17 cellular contexts compared by ENCODE assay signal in the genomic region with DNA sequence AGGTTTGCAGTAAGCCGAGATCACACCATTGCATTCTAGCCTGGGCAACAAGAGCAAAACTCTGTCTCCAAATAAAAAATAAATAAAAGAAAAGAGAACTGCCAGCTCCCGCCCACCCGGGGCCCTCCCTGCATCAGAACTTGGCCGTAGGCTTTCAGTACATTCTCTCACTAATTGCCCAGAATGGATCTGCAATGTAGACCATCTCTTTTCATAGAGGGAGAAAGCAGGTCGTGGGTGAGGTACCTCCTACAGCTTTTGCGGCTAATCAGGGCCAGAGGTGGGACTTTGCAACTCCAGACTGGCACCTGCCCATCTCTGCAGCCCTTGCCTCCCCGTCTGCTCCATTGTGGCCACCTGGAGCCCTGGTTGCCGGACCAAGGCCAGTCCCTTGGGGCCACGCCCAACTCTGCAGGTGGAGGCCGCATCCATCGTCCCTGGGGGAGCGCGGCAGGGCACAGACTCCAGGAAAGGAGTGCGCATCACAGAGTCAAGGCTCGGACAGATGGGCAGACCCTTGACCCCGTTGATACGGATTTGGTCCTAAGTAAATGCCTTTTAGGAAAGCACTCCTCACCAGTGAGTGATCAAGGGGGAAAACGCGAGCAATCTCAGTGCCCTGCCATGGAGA.
"Had no signal": no experiment of that assay in that cellular context is flagged by ENCODE, and none has a peak within 500 bp of the region (broad histone marks: within the 10 kb centered on the region; RNA-seq: fewer than 3 reads in every experiment).

No MANE protein-coding gene starts in this region.

- H3K27ac Mint-ChIP-seq: stimulated activated memory B cell treated with anti-CD40 and anti-IgM and Interleukin-4, amounts not matched to agents 10 μg/mL and 1 μg/mL and 100 μg/mL, for 72 hours; stimulated activated naive CD8-positive, alpha-beta T cell treated with anti-CD3 and anti-CD28 coated beads, Interleukin-15, Interleukin-2, amounts not matched to agents 100 ng/mL and 50 ng/mL, for 24 hours had no signal

- H3K4me3 Mint-ChIP-seq: naive thymus-derived CD8-positive, alpha-beta T cell; stimulated activated memory B cell treated with anti-CD40 and anti-IgM and Interleukin-4, amounts not matched to agents 10 μg/mL and 1 μg/mL and 100 μg/mL, for 72 hours; stimulated activated naive CD8-positive, alpha-beta T cell treated with anti-CD3 and anti-CD28 coated beads, Interleukin-15, Interleukin-2, amounts not matched to agents 100 ng/mL and 50 ng/mL, for 24 hours had no signal

- H3K9me3 Mint-ChIP-seq: naive thymus-derived CD8-positive, alpha-beta T cell; stimulated activated memory B cell treated with anti-CD40 and anti-IgM and Interleukin-4, amounts not matched to agents 10 μg/mL and 1 μg/mL and 100 μg/mL, for 72 hours; stimulated activated naive CD8-positive, alpha-beta T cell treated with anti-CD3 and anti-CD28 coated beads, Interleukin-15, Interleukin-2, amounts not matched to agents 100 ng/mL and 50 ng/mL, for 24 hours had no signal

- H3K27me3 Mint-ChIP-seq: naive thymus-derived CD8-positive, alpha-beta T cell; stimulated activated memory B cell treated with anti-CD40 and anti-IgM and Interleukin-4, amounts not matched to agents 10 μg/mL and 1 μg/mL and 100 μg/mL, for 72 hours; stimulated activated naive CD8-positive, alpha-beta T cell treated with anti-CD3 and anti-CD28 coated beads, Interleukin-15, Interleukin-2, amounts not matched to agents 100 ng/mL and 50 ng/mL, for 24 hours had no signal

- H2AFZ ChIP-seq: hepatocyte had no signal

- DNase-seq: cerebellar nuclear complex; effector CD4-positive, alpha-beta T cell; foreskin melanocyte; kidney; left cardiac atrium; left ventricle myocardium superior; mucosa of descending colon; naive thymus-derived CD8-positive, alpha-beta T cell; right cardiac atrium; stimulated activated CD4-positive, alpha-beta T cell treated with anti-CD3 and anti-CD28 coated beads, Interleukin-15, amount 100 ng/mL, for 24 hours; stimulated activated CD4-positive, alpha-beta T cell treated with anti-CD3 and anti-CD28 coated beads, Interleukin-1b, Interleukin-23, amount 100 ng/mL, for 48 hours; stimulated activated CD4-positive, alpha-beta T cell treated with anti-CD3 and anti-CD28 coated beads, Interleukin-4, amount 100 ng/mL, for 24 hours; tibial artery had no signal

- H3K9me3 ChIP-seq: mucosa of descending colon, ovary, tibial artery had no signal

- H3K79me2 ChIP-seq: hepatocyte had no signal

- H3K4me1 Mint-ChIP-seq: naive thymus-derived CD8-positive, alpha-beta T cell; stimulated activated memory B cell treated with anti-CD40 and anti-IgM and Interleukin-4, amounts not matched to agents 10 μg/mL and 1 μg/mL and 100 μg/mL, for 72 hours had no signal

- H3K36me3 ChIP-seq: ovary had no signal

- ATAC-seq: left ventricle myocardium superior; mucosa of descending colon; naive thymus-derived CD8-positive, alpha-beta T cell; right cardiac atrium; stimulated activated memory B cell treated with anti-CD40 and anti-IgM and Interleukin-4, amounts not matched to agents 10 μg/mL and 1 μg/mL and 100 μg/mL, for 72 hours had no signal

- H3K4me2 ChIP-seq: hepatocyte had no signal

- H3K27ac ChIP-seq: hepatocyte, ovary had no signal

- H3K27me3 ChIP-seq: hepatocyte, ovary, tibial artery had no signal

- H3K4me3 ChIP-seq: hepatocyte, mucosa of descending colon, ovary, tibial artery had no signal
